In the genomic region with DNA sequence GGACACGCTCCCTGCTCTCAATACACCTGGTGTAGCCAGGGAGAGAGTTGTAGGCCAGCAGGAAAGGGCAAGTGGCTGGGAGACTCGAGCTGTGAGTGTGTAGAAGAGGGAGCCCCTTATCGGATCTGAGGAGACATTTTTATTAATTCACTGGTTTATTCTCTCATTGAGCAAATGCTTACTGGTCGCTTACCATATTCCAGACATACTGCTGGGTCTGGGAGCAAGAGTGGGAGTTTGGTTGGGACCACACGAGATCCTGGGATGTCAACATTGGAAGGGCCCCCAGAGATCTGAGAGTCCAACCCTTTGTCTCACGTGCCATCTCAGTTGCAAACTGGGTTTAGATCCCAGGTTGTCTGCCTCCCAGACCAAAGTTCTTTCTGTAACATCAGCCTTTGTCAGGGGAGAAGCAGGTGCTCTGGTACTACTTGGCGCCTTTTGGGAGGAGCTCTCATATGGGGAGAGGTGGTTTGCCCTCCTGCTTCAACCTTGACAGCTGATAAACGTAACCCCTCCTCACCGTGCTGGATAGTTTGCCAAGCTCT, we compare ENCODE assay signal across 9 cellular contexts. TPM values are rescaled to one million over a fixed set of nuclear protein-coding genes. Genes with fewer than 3 reads are reported as not detected.
A peak's percentile ranks its signal among the peaks of the same experiment; 100 is the strongest.
DNase-seq lines count a peak whose midpoint lies in the region; TF ChIP-seq lines count a peak whose summit lies in the region.
"Had no signal": no experiment of that assay in that cellular context is flagged by ENCODE, and none has a peak within 500 bp of the region (broad histone marks: within the 10 kb centered on the region; RNA-seq: fewer than 3 reads in every experiment).

No MANE protein-coding gene starts in this region.

- H3K9me3 Mint-ChIP-seq in endothelial cell (ENCODE audit: unreplicated experiment), result no peaks in the 10 kb centered on the region

- H3K27me3 Mint-ChIP-seq in endothelial cell (ENCODE audit: unreplicated experiment), result peaks cover 3% of the 10 kb centered on the region

- intact Hi-C loops in ovary (cut with DNase I), result loop anchor here in 2 of 4 donors (2.0 to 5.0 kb wide), 2 partner anchors 28 to 35 kb away; no protein-coding TSS in a partner anchor

- H3K9me3 ChIP-seq in NT2/D1 (ENCODE audit: insufficient read depth, low read length), result no peaks in the 10 kb centered on the region
- H3K9me3 ChIP-seq in ovary, result no peaks in the 10 kb centered on the region

- TF ChIP-seq EP300 in ovary (IDR thresholded peaks at IDR 0.05), result no peak

- no peak for TF ChIP-seq CTCF in GM06990 (IDR thresholded peaks at IDR 0.05; ENCODE audit: insufficient read depth, low read length, poor library complexity, severe bottlenecking)
- TF ChIP-seq CTCF in endothelial cell (IDR thresholded peaks at IDR 0.05; ENCODE audit: unreplicated experiment), result no peak
- no peak for TF ChIP-seq CTCF in ovary (IDR thresholded peaks at IDR 0.05)

- H3K27ac Mint-ChIP-seq in endothelial cell (ENCODE audit: unreplicated experiment), result peak overlapping the region; percentile 98

- peaks cover 11% of the 10 kb centered on the region for H3K36me3 Mint-ChIP-seq in endothelial cell (ENCODE audit: low read depth, unreplicated experiment)

- H3K36me3 ChIP-seq in GM06990 (ENCODE audit: control insufficient read depth, insufficient read depth, low read length) (peaks cover 11% of the 10 kb centered on the region), NT2/D1 (ENCODE audit: insufficient read depth, insufficient read length, low read length) (peaks cover 44% of the 10 kb centered on the region), ovary (no peaks in the 10 kb centered on the region)

- in situ Hi-C loops in ACHN (cut with HindIII; ENCODE audit: low pct_ligation_motif_present, low pct_unique_long_range_greater_than_20kb, low sequenced_read_pairs), result no loop called here

- peak overlapping the region in 1 of 2 donors; percentile 56 for H3K27ac ChIP-seq in ovary

- H3K9ac ChIP-seq in NT2/D1 (ENCODE audit: insufficient read length, low read depth), result peak overlapping the region; percentile 96

- H3K4me3 Mint-ChIP-seq in endothelial cell (ENCODE audit: unreplicated experiment), result peak overlapping the region; percentile 97

- no peak for TF ChIP-seq POLR2A in ovary (IDR thresholded peaks at IDR 0.05)

- H3K4me1 Mint-ChIP-seq in endothelial cell (ENCODE audit: unreplicated experiment), result peaks cover 38% of the 10 kb centered on the region

- H3K4me3 ChIP-seq in GM06990 (replicated peaks; ENCODE audit: low read depth, low read length) (peak overlapping the region; percentile 98), NT2/D1 (ENCODE audit: insufficient read length, low read depth) (peak overlapping the region; percentile 95), ovary (peak overlapping the region; percentile 92)

- H3K4me1 ChIP-seq in NT2/D1 (ENCODE audit: insufficient read depth, insufficient read length) (peaks cover 6% of the 10 kb centered on the region), ovary (ENCODE audit: insufficient read depth) (peaks cover 9% of the 10 kb centered on the region)

- DNase-seq in GM06990 (ENCODE audit: extremely low read depth, insufficient read length) (no peak), NT2/D1 (ENCODE audit: low read depth, low spot score) (no peak), endothelial cell (ENCODE audit: low spot score) (no peak), ovary (no peak), NCI-H146 treated with DMSO at 0.1 percent for 48 hours (lab: John Stamatoyannopoulos, UW; ENCODE audit: unreplicated experiment) (no peak), dermis blood vessel endothelial cell (no peak), ACHN (no peak), OCI-M2 (lab: John Stamatoyannopoulos, UW; ENCODE audit: unreplicated experiment) (no peak)

- 2 to 4% (median 2%) methylated on average over 9 of the region's 9 CpGs for WGBS in ovary, 3 donors

- H3K27me3 ChIP-seq in GM06990 (replicated peaks; ENCODE audit: control insufficient read depth, insufficient read depth, low read length) (no peaks in the 10 kb centered on the region), NT2/D1 (ENCODE audit: insufficient read depth, insufficient read length) (peaks cover 14% of the 10 kb centered on the region), ovary (no peaks in the 10 kb centered on the region)

RNA-seq across cellular contexts. Expression of a gene that starts 0.7 kb away (rescaled TPM):
- total RNA-seq in endothelial cell (ENCODE audit: unreplicated experiment) (43.5 TPM), ovary (10 to 100 TPM; 12.9 to 52.5 (median 36.5) TPM), dermis blood vessel endothelial cell (23.3 and 34.0 TPM in 2 replicates)
- 10 to 100 TPM; 14.8 to 50.8 TPM for polyA plus RNA-seq in ovary

RNA-seq across cellular contexts. Expression of a gene that starts 19.2 kb away (rescaled TPM):
- total RNA-seq in endothelial cell (ENCODE audit: unreplicated experiment), result 1.3 TPM
- total RNA-seq in ovary, result 10 to 100 TPM in 1 of 7 donors, 1 to 10 TPM in 4, under 1 TPM in 2; 0.43 to 20.9 (median 3.4) TPM
- polyA plus RNA-seq in ovary, result 1 to 10 TPM in 1 of 2 donors, under 1 TPM in 1; 0.15 to 1.4 TPM
- total RNA-seq in dermis blood vessel endothelial cell, result not detected in 2 replicates

RNA-seq across cellular contexts. Expression of a gene that starts 44.1 kb away (rescaled TPM):
- total RNA-seq in endothelial cell (ENCODE audit: unreplicated experiment), result 35.7 TPM
- 10 to 100 TPM; 10.3 to 45.9 (median 19.0) TPM for total RNA-seq in ovary
- 10 to 100 TPM in 1 of 2 donors, 1 to 10 TPM in 1; 5.1 to 14.2 TPM for polyA plus RNA-seq in ovary
- 6.6 and 10.3 TPM in 2 replicates for total RNA-seq in dermis blood vessel endothelial cell

RNA-seq across cellular contexts. Expression of a gene that starts 52.0 kb away (rescaled TPM):
- total RNA-seq in endothelial cell (ENCODE audit: unreplicated experiment), result 132 TPM
- total RNA-seq in ovary, result 1 to 10 TPM in 4 of 7 donors, under 1 TPM in 3; 0.35 to 7.6 (median 1.2) TPM
- 1 to 10 TPM; 2.5 to 6.5 TPM for polyA plus RNA-seq in ovary
- 0.09 TPM in 1 of 2 replicates, not detected in the other for total RNA-seq in dermis blood vessel endothelial cell
- total RNA-seq: M059J had no signal
